Comparison of ENCODE assay signal across 9 cellular contexts in genomic region chr3:32964781-32965180, GRCh38. TPM values are rescaled to one million over a fixed set of nuclear protein-coding genes. Genes with fewer than 3 reads are reported as not detected.
A peak's percentile ranks its signal among the peaks of the same experiment; 100 is the strongest.
DNase-seq lines count a peak whose midpoint lies in the region; ATAC-seq and TF ChIP-seq lines count a peak whose summit lies in the region.
"Not testable (repeated sequence)": the region's sequence is repeated elsewhere in the genome, so short reads cannot be mapped to it uniquely, and the experiment has no call there.
"Had no signal": no experiment of that assay in that cellular context is flagged by ENCODE, and none has a peak within 500 bp of the region (broad histone marks: within the 10 kb centered on the region; RNA-seq: fewer than 3 reads in every experiment).

No MANE protein-coding gene starts in this region.

- not testable (repeated sequence) for H3K27me3 ChIP-seq in CD4-positive, alpha-beta T cell (ENCODE audit: control insufficient read depth, insufficient read depth, low read length); esophagus muscularis mucosa

- POLR2A ChIA-PET in CD4-positive, alpha-beta T cell (lab: Charles Lee): not testable (repeated sequence)

- peaks cover 35% of the 10 kb centered on the region for H3K4me1 Mint-ChIP-seq in CD4-positive, alpha-beta T cell (ENCODE audit: low read depth)
- peaks cover 27% of the 10 kb centered on the region for H3K4me1 Mint-ChIP-seq in T-helper 17 cell
- peaks cover 54% of the 10 kb centered on the region for H3K4me1 Mint-ChIP-seq in activated T-cell treated with anti-CD3 and anti-CD28 coated beads, Interleukin-2, amount 50 U/mL, for 72 hours (ENCODE audit: low read depth)
- peaks cover 40% of the 10 kb centered on the region for H3K4me1 Mint-ChIP-seq in activated naive CD4-positive, alpha-beta T cell treated with anti-CD3 and anti-CD28 coated beads for 36 hours (ENCODE audit: low read depth)
- H3K4me1 Mint-ChIP-seq in stimulated activated naive CD8-positive, alpha-beta T cell treated with anti-CD3 and anti-CD28 coated beads, Interleukin-15, Interleukin-2, amounts not matched to agents 100 ng/mL and 50 ng/mL, for 24 hours (ENCODE audit: low read depth): peaks cover 40% of the 10 kb centered on the region

- 89% methylated on average over 2 of the region's 2 CpGs for WGBS in esophagus muscularis mucosa

- not testable (repeated sequence) for TF ChIP-seq CTCF in CD4-positive, alpha-beta T cell (IDR thresholded peaks at IDR 0.05); esophagus muscularis mucosa (IDR thresholded peaks at IDR 0.05)

- H3K27ac Mint-ChIP-seq in CD4-positive, alpha-beta T cell: peak overlapping the region; percentile 88
- H3K27ac Mint-ChIP-seq in T-helper 17 cell: peak overlapping the region; percentile 99
- peak overlapping the region; percentile 64 for H3K27ac Mint-ChIP-seq in activated T-cell treated with anti-CD3 and anti-CD28 coated beads, Interleukin-2, amount 50 U/mL, for 72 hours
- peak overlapping the region; percentile 50 for H3K27ac Mint-ChIP-seq in activated naive CD4-positive, alpha-beta T cell treated with anti-CD3 and anti-CD28 coated beads for 36 hours
- peak overlapping the region; percentile 3 for H3K27ac Mint-ChIP-seq in stimulated activated naive CD8-positive, alpha-beta T cell treated with anti-CD3 and anti-CD28 coated beads, Interleukin-15, Interleukin-2, amounts not matched to agents 100 ng/mL and 50 ng/mL, for 24 hours

- not testable (repeated sequence) for H3K36me3 ChIP-seq in esophagus muscularis mucosa

- H3K9me3 Mint-ChIP-seq in CD4-positive, alpha-beta T cell: not testable (repeated sequence)
- peaks cover 11 to 17% of the 10 kb centered on the region in 2 donors for H3K9me3 Mint-ChIP-seq in activated T-cell treated with anti-CD3 and anti-CD28 coated beads, Interleukin-2, amount 50 U/mL, for 72 hours
- H3K9me3 Mint-ChIP-seq in activated naive CD4-positive, alpha-beta T cell treated with anti-CD3 and anti-CD28 coated beads for 36 hours: peaks cover 32% of the 10 kb centered on the region
- peaks cover 22% of the 10 kb centered on the region for H3K9me3 Mint-ChIP-seq in stimulated activated naive CD8-positive, alpha-beta T cell treated with anti-CD3 and anti-CD28 coated beads, Interleukin-15, Interleukin-2, amounts not matched to agents 100 ng/mL and 50 ng/mL, for 24 hours

- peaks cover 18% of the 10 kb centered on the region for H3K36me3 Mint-ChIP-seq in CD4-positive, alpha-beta T cell (ENCODE audit: low read depth)
- not testable (repeated sequence) for H3K36me3 Mint-ChIP-seq in T-helper 17 cell (ENCODE audit: low read depth)
- peaks cover 29 to 40% of the 10 kb centered on the region in 2 donors for H3K36me3 Mint-ChIP-seq in activated T-cell treated with anti-CD3 and anti-CD28 coated beads, Interleukin-2, amount 50 U/mL, for 72 hours (ENCODE audit: insufficient read depth in 2 of 2)
- peaks cover 26% of the 10 kb centered on the region for H3K36me3 Mint-ChIP-seq in activated naive CD4-positive, alpha-beta T cell treated with anti-CD3 and anti-CD28 coated beads for 36 hours (ENCODE audit: low read depth)
- peaks cover 32% of the 10 kb centered on the region for H3K36me3 Mint-ChIP-seq in stimulated activated naive CD8-positive, alpha-beta T cell treated with anti-CD3 and anti-CD28 coated beads, Interleukin-15, Interleukin-2, amounts not matched to agents 100 ng/mL and 50 ng/mL, for 24 hours (ENCODE audit: low read depth)

- not testable (repeated sequence) for H3K4me3 Mint-ChIP-seq in CD4-positive, alpha-beta T cell; T-helper 17 cell; activated T-cell treated with anti-CD3 and anti-CD28 coated beads, Interleukin-2, amount 50 U/mL, for 72 hours; activated naive CD4-positive, alpha-beta T cell treated with anti-CD3 and anti-CD28 coated beads for 36 hours; stimulated activated naive CD8-positive, alpha-beta T cell treated with anti-CD3 and anti-CD28 coated beads, Interleukin-15, Interleukin-2, amounts not matched to agents 100 ng/mL and 50 ng/mL, for 24 hours

- not testable (repeated sequence) for TF ChIP-seq EP300 in esophagus muscularis mucosa (IDR thresholded peaks at IDR 0.05)

- not testable (repeated sequence) for ATAC-seq in CD4-positive, alpha-beta T cell (ENCODE audit: poor library complexity); T-helper 17 cell; activated T-cell treated with anti-CD3 and anti-CD28 coated beads, Interleukin-2, amount 50 U/mL, for 72 hours (replicated peaks in 1 of 2)

- intact Hi-C loops in CD4-positive, alpha-beta T cell (cut with DNase I, micrococcal nuclease): loop anchor here in 1 of 2 experiments (1.0 to 5.0 kb wide), 5 partner anchors 12 to 478 kb away; partner anchors contain the start of gene UBP1
- intact Hi-C loops in activated naive CD4-positive, alpha-beta T cell treated with anti-CD3 and anti-CD28 coated beads for 36 hours (cut with micrococcal nuclease): loop anchor here (1.0 kb wide), 2 partner anchors 10 to 29 kb away; no protein-coding TSS in a partner anchor
- intact Hi-C loops in esophagus muscularis mucosa (cut with DNase I): not testable (repeated sequence)

- H3K4me1 ChIP-seq in esophagus muscularis mucosa: peaks cover 0 to 12% (median 7%) of the 10 kb centered on the region in 4 donors

- not testable (repeated sequence) for H3K27me3 Mint-ChIP-seq in CD4-positive, alpha-beta T cell; T-helper 17 cell; activated T-cell treated with anti-CD3 and anti-CD28 coated beads, Interleukin-2, amount 50 U/mL, for 72 hours (ENCODE audit: low read depth); activated naive CD4-positive, alpha-beta T cell treated with anti-CD3 and anti-CD28 coated beads for 36 hours (ENCODE audit: low read depth); stimulated activated naive CD8-positive, alpha-beta T cell treated with anti-CD3 and anti-CD28 coated beads, Interleukin-15, Interleukin-2, amounts not matched to agents 100 ng/mL and 50 ng/mL, for 24 hours

- H3K4me3 ChIP-seq in esophagus muscularis mucosa: not testable (repeated sequence)

- peaks cover 13% of the 10 kb centered on the region for H3K9me3 ChIP-seq in CD4-positive, alpha-beta T cell (ENCODE audit: control insufficient read depth, low read length)
- H3K9me3 ChIP-seq in T-helper 17 cell (ENCODE audit: control insufficient read depth, low read length, poor library complexity, severe bottlenecking); esophagus muscularis mucosa: not testable (repeated sequence)

- TF ChIP-seq POLR2A in esophagus muscularis mucosa (IDR thresholded peaks at IDR 0.05; ENCODE audit: low read depth): not testable (repeated sequence)

- DNase-seq in CD4-positive, alpha-beta T cell; T-helper 17 cell; activated T-cell treated with anti-CD3 and anti-CD28 coated beads, Interleukin-2, amount 50 U/mL, for 72 hours; activated naive CD4-positive, alpha-beta T cell treated with anti-CD3 and anti-CD28 coated beads for 36 hours: not testable (repeated sequence)
- peak; percentile 29 for DNase-seq in esophagus muscularis mucosa (ENCODE audit: extremely low spot score)

- not testable (repeated sequence) for H3K27ac ChIP-seq in CD4-positive, alpha-beta T cell (ENCODE audit: low read depth, low read length); esophagus muscularis mucosa (replicated peaks in 1 of 4)

- CTCF ChIA-PET in CD4-positive, alpha-beta T cell (lab: Charles Lee); activated naive CD4-positive, alpha-beta T cell treated with anti-CD3 and anti-CD28 coated beads for 36 hours (lab: Charles Lee): not testable (repeated sequence)

RNA-seq across cellular contexts. Expression of gene CCR4, which starts 13.3 kb away (rescaled TPM):
- total RNA-seq in CD4-positive, alpha-beta T cell: 10 to 100 TPM; 76.2 to 80.1 TPM
- total RNA-seq in T-helper 17 cell (100 to 1,000 TPM; 117 to 149 TPM), esophagus muscularis mucosa (under 1 TPM in 1 of 4 donors, not detected in 3; 0.17 TPM)
- 100 to 1,000 TPM in 1 of 2 donors, 10 to 100 TPM in 1; 56.3 to 112 TPM for total RNA-seq in activated T-cell treated with anti-CD3 and anti-CD28 coated beads, Interleukin-2, amount 50 U/mL, for 72 hours
- total RNA-seq in activated naive CD4-positive, alpha-beta T cell treated with anti-CD3 and anti-CD28 coated beads for 36 hours: 10 to 100 TPM; 27.9 to 28.8 TPM
- total RNA-seq: Calu3, Daoy, H4 had no signal

Comparison
In these comparisons a context has a peak if more than half of its experiments do, and no peak if none do; other contexts are left out.
1. H3K27ac Mint-ChIP-seq: peak in every context shown above with its lines; median percentile 99 in T-helper 17 cell; 88 in CD4-positive, alpha-beta T cell; 64 in activated T-cell treated with anti-CD3 and anti-CD28 coated beads, Interleukin-2, amount 50 U/mL, for 72 hours; 50 in activated naive CD4-positive, alpha-beta T cell treated with anti-CD3 and anti-CD28 coated beads for 36 hours; 3 in stimulated activated naive CD8-positive, alpha-beta T cell treated with anti-CD3 and anti-CD28 coated beads, Interleukin-15, Interleukin-2, amounts not matched to agents 100 ng/mL and 50 ng/mL, for 24 hours.
2. RNA of gene CCR4, which starts 13.3 kb away (total RNA-seq): 117 to 149 TPM in T-helper 17 cell, 56.3 to 112 TPM in activated T-cell treated with anti-CD3 and anti-CD28 coated beads, Interleukin-2, amount 50 U/mL, for 72 hours, 76.2 to 80.1 TPM in CD4-positive, alpha-beta T cell and 27.9 to 28.8 TPM in activated naive CD4-positive, alpha-beta T cell treated with anti-CD3 and anti-CD28 coated beads for 36 hours; 0.17 TPM in esophagus muscularis mucosa; every median in the first group is over 10 times any median in the second.